In the genomic region with DNA sequence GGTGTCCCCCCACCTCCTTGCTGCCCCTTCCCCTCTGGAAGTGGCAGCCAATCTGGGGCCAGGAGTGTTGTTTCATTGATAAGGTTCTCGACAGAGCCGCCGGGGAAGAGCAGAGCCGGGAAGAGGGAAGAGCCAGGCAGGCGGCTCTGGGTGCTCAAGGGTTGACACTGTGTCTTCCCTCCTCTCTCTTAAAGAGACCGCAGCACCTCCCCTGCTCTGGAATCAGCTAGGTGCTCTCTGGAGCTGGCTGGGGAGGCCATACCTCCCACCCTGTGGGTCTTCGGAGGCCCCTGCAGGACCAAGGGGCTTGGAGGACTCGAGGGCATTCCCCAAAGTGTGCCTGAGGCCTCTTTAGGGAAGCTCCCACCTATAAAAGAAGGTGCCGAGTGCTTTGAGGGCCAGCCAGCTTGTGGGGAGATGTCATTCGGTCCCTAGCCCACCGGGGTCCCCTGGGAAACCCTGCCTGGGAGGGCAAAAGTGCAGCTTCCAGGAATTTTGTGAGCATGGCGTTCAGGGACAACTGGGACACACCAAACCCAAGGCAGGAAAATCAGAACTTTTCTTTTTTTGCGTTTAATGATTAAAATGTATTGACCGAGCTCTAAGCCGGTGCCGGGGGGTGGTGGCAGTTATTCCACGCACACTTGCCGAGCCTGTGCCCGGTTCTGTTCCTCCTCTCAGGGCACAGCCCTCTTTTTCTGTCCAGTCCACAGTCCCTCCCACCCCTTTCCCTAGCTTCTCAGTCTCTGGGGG, we compare ENCODE assay signal across 8 cellular contexts. TPM values are rescaled to one million over a fixed set of nuclear protein-coding genes. Genes with fewer than 3 reads are reported as not detected.
DNase-seq lines count a peak whose midpoint lies in the region; ATAC-seq and TF ChIP-seq lines count a peak whose summit lies in the region.

No MANE protein-coding gene starts in this region.

- ATAC-seq in heart left ventricle, result peak in 1 of 4 donors; percentile 8
- ATAC-seq in HG02588 (IDR thresholded peaks at IDR 0.05; ENCODE audit: unreplicated experiment), result no peak

- H3K4me1 Mint-ChIP-seq in activated naive CD8-positive, alpha-beta T cell treated with anti-CD3 and anti-CD28 coated beads for 36 hours, result peaks cover 33% of the 10 kb centered on the region

- H3K36me3 ChIP-seq in heart left ventricle, result peaks cover 0 to 44% (median 34%) of the 10 kb centered on the region in 9 donors
- H3K36me3 ChIP-seq in kidney epithelial cell (ENCODE audit: control insufficient read depth, insufficient read depth, low read length), result no peaks in the 10 kb centered on the region
- H3K36me3 ChIP-seq in subcutaneous abdominal adipose tissue (ENCODE audit: control insufficient read depth in 5 of 5, insufficient read depth in 5 of 5, low read length in 5 of 5), result peaks cover 0 to 41% (median 33%) of the 10 kb centered on the region in 5 donors

- DNase-seq in heart left ventricle (peak in 3 of 5 donors; percentile 21 to 51 (median 30)), cardiac septum (ENCODE audit: low spot score) (no peak), kidney epithelial cell (ENCODE audit: low read depth) (no peak), KG1 (lab: John Stamatoyannopoulos, UW) (no peak)
- DNase-seq in activated naive CD8-positive, alpha-beta T cell treated with anti-CD3 and anti-CD28 coated beads for 36 hours, result no peak
- DNase-seq in activated CD8-positive, alpha-beta memory T cell treated with anti-CD3 and anti-CD28 coated beads, Interleukin-2, amount 50 U/mL, for 4 hours, result no peak

- no peak for TF ChIP-seq POLR2A in heart left ventricle (IDR thresholded peaks at IDR 0.05)

- no peaks in the 10 kb centered on the region for H3K9me3 ChIP-seq in heart left ventricle
- H3K9me3 ChIP-seq in subcutaneous abdominal adipose tissue (ENCODE audit: control insufficient read depth in 5 of 5, low read length in 5 of 5), result no peaks in the 10 kb centered on the region

- H3K27me3 ChIP-seq in heart left ventricle, result no peaks in the 10 kb centered on the region
- no peaks in the 10 kb centered on the region for H3K27me3 ChIP-seq in kidney epithelial cell (ENCODE audit: control insufficient read depth, insufficient read depth, low read length)
- H3K27me3 ChIP-seq in subcutaneous abdominal adipose tissue (ENCODE audit: control insufficient read depth in 5 of 5, insufficient read depth in 4 of 5, low read length in 5 of 5), result no peaks in the 10 kb centered on the region

- H3K4me3 ChIP-seq in heart left ventricle, result peak overlapping the region in 11 of 12 donors; percentile 64 to 89 (median 77)
- H3K4me3 ChIP-seq in kidney epithelial cell (ENCODE audit: low read depth, low read length), result peak overlapping the region; percentile 68
- peak overlapping the region; percentile 69 to 80 (median 71) for H3K4me3 ChIP-seq in subcutaneous abdominal adipose tissue (ENCODE audit: low read depth in 1 of 5, low read length in 5 of 5)

- peaks cover 27% of the 10 kb centered on the region for H3K36me3 Mint-ChIP-seq in activated naive CD8-positive, alpha-beta T cell treated with anti-CD3 and anti-CD28 coated beads for 36 hours

- H3K27ac Mint-ChIP-seq in activated naive CD8-positive, alpha-beta T cell treated with anti-CD3 and anti-CD28 coated beads for 36 hours, result peak overlapping the region; percentile 79

- TF ChIP-seq CTCF in heart left ventricle (IDR thresholded peaks at IDR 0.05) (no peak), kidney epithelial cell (IDR thresholded peaks at IDR 0.05; ENCODE audit: insufficient read depth, low read length, poor library complexity, severe bottlenecking) (no peak)

- H3K4me1 ChIP-seq in heart left ventricle (peaks cover 5 to 62% (median 37%) of the 10 kb centered on the region in 12 donors), subcutaneous abdominal adipose tissue (ENCODE audit: control insufficient read depth in 5 of 5, insufficient read depth in 5 of 5, low read length in 5 of 5) (peaks cover 13 to 62% (median 56%) of the 10 kb centered on the region in 5 donors)

- WGBS in heart left ventricle, 4 donors, result 27 to 36% (median 31%) methylated on average over 17 to 19 of the region's 19 CpGs

- H3K4me3 Mint-ChIP-seq in activated naive CD8-positive, alpha-beta T cell treated with anti-CD3 and anti-CD28 coated beads for 36 hours, result peak overlapping the region; percentile 85

- no peaks in the 10 kb centered on the region for H3K9me3 Mint-ChIP-seq in activated naive CD8-positive, alpha-beta T cell treated with anti-CD3 and anti-CD28 coated beads for 36 hours

- H3K9ac ChIP-seq in subcutaneous abdominal adipose tissue (ENCODE audit: low read length in 5 of 5), result peak overlapping the region in 4 of 5 donors; percentile 62 to 84 (median 72)

- H3K27ac ChIP-seq in heart left ventricle (peak overlapping the region in 8 of 12 donors; percentile 41 to 100 (median 100)), subcutaneous abdominal adipose tissue (ENCODE audit: low read depth, low read length) (peak overlapping the region; percentile 76)

- no peaks in the 10 kb centered on the region for H3K27me3 Mint-ChIP-seq in activated naive CD8-positive, alpha-beta T cell treated with anti-CD3 and anti-CD28 coated beads for 36 hours

- intact Hi-C loops in heart left ventricle (cut with DNase I) (no loop called here), cardiac septum (cut with DNase I) (no loop called here)

RNA-seq across cellular contexts. Expression of gene SETD1B, which starts 2.9 kb away (rescaled TPM):
- total RNA-seq in heart left ventricle (10 to 100 TPM in 5 of 9 donors, 1 to 10 TPM in 4; 6.2 to 17.0 (median 12.0) TPM), cardiac septum (13.0 TPM), kidney epithelial cell (8.1 and 9.6 TPM in 2 replicates)
- 1 to 10 TPM; 6.9 to 7.2 TPM for polyA plus RNA-seq in heart left ventricle
- total RNA-seq in activated naive CD8-positive, alpha-beta T cell treated with anti-CD3 and anti-CD28 coated beads for 36 hours, result 10 to 100 TPM; 15.0 to 15.6 TPM

RNA-seq across cellular contexts. Expression of gene RHOF, which starts 13.2 kb away (rescaled TPM):
- total RNA-seq in heart left ventricle, result 10 to 100 TPM; 18.8 to 45.2 (median 26.6) TPM
- polyA plus RNA-seq in heart left ventricle, result 10 to 100 TPM; 18.8 to 23.8 TPM
- total RNA-seq in cardiac septum, result 20.9 TPM
- total RNA-seq in activated naive CD8-positive, alpha-beta T cell treated with anti-CD3 and anti-CD28 coated beads for 36 hours, result 10 to 100 TPM; 78.6 to 85.5 TPM
- total RNA-seq in kidney epithelial cell, result 194 and 311 TPM in 2 replicates

RNA-seq across cellular contexts. Expression of gene HPD, which starts 51.9 kb away (rescaled TPM):
- total RNA-seq in heart left ventricle, result 1 to 10 TPM in 7 of 9 donors, under 1 TPM in 2; 0.36 to 2.2 (median 1.5) TPM
- polyA plus RNA-seq in heart left ventricle, result 1 to 10 TPM in 1 of 2 donors, under 1 TPM in 1; 0.55 to 1.1 TPM
- total RNA-seq in cardiac septum, result 1.3 TPM
- not detected for total RNA-seq in activated naive CD8-positive, alpha-beta T cell treated with anti-CD3 and anti-CD28 coated beads for 36 hours
- 0.33 TPM in 1 of 2 replicates, not detected in the other for total RNA-seq in kidney epithelial cell

Comparison
In these comparisons a context has a peak if more than half of its experiments do, and no peak if none do; other contexts are left out.
1. DNase-seq: peak in heart left ventricle (3 of 5); none in cardiac septum (single experiment), activated naive CD8-positive, alpha-beta T cell treated with anti-CD3 and anti-CD28 coated beads for 36 hours (single experiment), kidney epithelial cell (single experiment), activated CD8-positive, alpha-beta memory T cell treated with anti-CD3 and anti-CD28 coated beads, Interleukin-2, amount 50 U/mL, for 4 hours (single experiment) and KG1 (single experiment).
2. Peak in every context shown above with its lines, with median percentiles within 50 percentile points of each other: H3K4me3 ChIP-seq.